Comparison of ENCODE assay signal across 19 cellular contexts in genomic region chr7:95433129-95433528, GRCh38. TPM values are rescaled to one million over a fixed set of nuclear protein-coding genes. Genes with fewer than 3 reads are reported as not detected.
DNase-seq lines count a peak whose midpoint lies in the region; ATAC-seq, FAIRE-seq and TF ChIP-seq lines count a peak whose summit lies in the region.
"Had no signal": no experiment of that assay in that cellular context is flagged by ENCODE, and none has a peak within 500 bp of the region (broad histone marks: within the 10 kb centered on the region; RNA-seq: fewer than 3 reads in every experiment).

No MANE protein-coding gene starts in this region.

- BruUV-seq in Caco-2 (replicated peaks; lab: Mats Ljungman, UMichigan) (no TSS peak), K562 (replicated peaks; lab: Mats Ljungman, UMichigan) (no TSS peak)

- no peaks in the 10 kb centered on the region for H3K9me3 ChIP-seq in Caco-2
- no peaks in the 10 kb centered on the region for H3K9me3 ChIP-seq in K562 (replicated peaks; ENCODE audit: control insufficient read depth, insufficient read depth, low read depth, low read length)
- no peaks in the 10 kb centered on the region for H3K9me3 ChIP-seq in liver (ENCODE audit: control insufficient read depth in 4 of 4, low read length in 3 of 4)
- no peaks in the 10 kb centered on the region for H3K9me3 ChIP-seq in smooth muscle cell (replicated peaks; ENCODE audit: low read depth)
- no peaks in the 10 kb centered on the region for H3K9me3 ChIP-seq in pancreas
- H3K9me3 ChIP-seq: Peyer's patch, SJSA1 had no signal

- CTCF ChIA-PET in Caco-2 (lab: Charles Lee) (no interaction called here), K562 (lab: Yijun Ruan, JAX; ENCODE audit: low intra/inter-chr PET ratio) (no interaction called here)

- no peak for ATAC-seq in K562
- no peak for ATAC-seq in pancreas

- no peak for TF ChIP-seq POLR2A in K562 (conservative IDR thresholded peaks at IDR 0.05)

- no peaks in the 10 kb centered on the region for H3K27me3 Mint-ChIP-seq in Caco-2 (ENCODE audit: insufficient read depth, unreplicated experiment)

- no peak for DNase-seq in Caco-2
- DNase-seq in K562 (ENCODE audit: extremely low read depth in 1 of 4, low spot score in 3 of 4): no peak
- DNase-seq in smooth muscle cell (lab: John Stamatoyannopoulos, UW; ENCODE audit: unreplicated experiment): no peak
- DNase-seq in NCI-H2196 (lab: John Stamatoyannopoulos, UW; ENCODE audit: unreplicated experiment): no peak
- no peak for DNase-seq in pons (ENCODE audit: low spot score)
- no peak for DNase-seq in pancreas
- DNase-seq: ACHN, DMS 273 treated with DMSO at 0.1 percent for 48 hours, DND-41, H7, NCI-H1105, NCI-H1694, NCI-H2081 treated with DMSO at 0.1 percent for 48 hours, Peyer's patch had no signal

- intact Hi-C loops in Caco-2 (cut with micrococcal nuclease; ENCODE audit: unreplicated experiment): no loop called here
- intact Hi-C loops in K562 (cut with micrococcal nuclease): no loop called here
- intact Hi-C loops in pancreas (cut with DNase I): no loop called here

- H3K27ac ChIP-seq in K562 (ENCODE audit: extremely low read depth, low read depth, low read length) (no peak overlapping the region), liver (ENCODE audit: low read depth in 1 of 2, low read length in 2 of 2) (peak overlapping the region; percentile 51 to 99), smooth muscle cell (ENCODE audit: low read depth) (no peak overlapping the region), pancreas (no peak overlapping the region)
- H3K27ac ChIP-seq: Peyer's patch, SJSA1 had no signal

- H3K4me3 Mint-ChIP-seq in Caco-2 (ENCODE audit: unreplicated experiment): no peak overlapping the region
- H3K4me3 Mint-ChIP-seq: CD14-positive monocyte had no signal

- H3K27ac Mint-ChIP-seq in Caco-2 (ENCODE audit: unreplicated experiment): peak overlapping the region; percentile 95
- H3K27ac Mint-ChIP-seq: CD14-positive monocyte had no signal

- H3K4me1 Mint-ChIP-seq in Caco-2 (ENCODE audit: low read depth, unreplicated experiment): peaks cover 14% of the 10 kb centered on the region

- POLR2A ChIA-PET in Caco-2 (lab: Charles Lee) (interaction anchor here (2.9 kb wide), 1 partner anchor 37 kb away, joined by 12 read pairs; the partner anchor contains the start of gene PON3), K562 (lab: Yijun Ruan, JAX) (no interaction called here)

- H3K4me1 ChIP-seq in Caco-2 (peaks cover 30% of the 10 kb centered on the region), K562 (replicated peaks in 1 of 2; ENCODE audit: control insufficient read depth in 2 of 2, insufficient read depth in 2 of 2, low read length in 2 of 2) (peaks cover 9 to 10% of the 10 kb centered on the region in 2 experiments; a peak in 4 of 5 replicates), liver (ENCODE audit: control insufficient read depth in 4 of 4, insufficient read depth in 4 of 4, low read length in 3 of 4) (peaks cover 12 to 38% (median 25%) of the 10 kb centered on the region in 4 donors), smooth muscle cell (ENCODE audit: low read depth) (peaks cover 5% of the 10 kb centered on the region), pancreas (no peaks in the 10 kb centered on the region)

- TF ChIP-seq RAD21 in K562 (CRISPR knock-in tag; conservative IDR thresholded peaks at IDR 0.05 in 1 of 2, IDR thresholded peaks at IDR 0.05 in 1 of 2) (no peak), liver (IDR thresholded peaks at IDR 0.05) (no peak)

- no peak overlapping the region for H3K4me3 ChIP-seq in Caco-2 (ENCODE audit: low read depth, low read length)
- H3K4me3 ChIP-seq in K562: no peak overlapping the region
- H3K4me3 ChIP-seq in liver (ENCODE audit: low read depth in 1 of 3, low read length in 3 of 3): no peak overlapping the region
- H3K4me3 ChIP-seq in smooth muscle cell: no peak overlapping the region
- H3K4me3 ChIP-seq in pancreas: no peak overlapping the region
- H3K4me3 ChIP-seq: SJSA1 had no signal

- peaks cover 29% of the 10 kb centered on the region for H3K36me3 Mint-ChIP-seq in Caco-2 (ENCODE audit: insufficient read depth, unreplicated experiment)

- H3K9me1 ChIP-seq in K562 (ENCODE audit: control insufficient read depth, insufficient read depth, low read length): no peaks in the 10 kb centered on the region

- WGBS in K562 (ENCODE audit: insufficient coverage, low coverage, missing lambda C conversion rate): 33% methylated on average over 1 of the region's 1 CpG
- 98% methylated on average over 1 of the region's 1 CpG for WGBS in liver
- WGBS in smooth muscle cell (ENCODE audit: low lambda C conversion rate): 100% methylated on average over 1 of the region's 1 CpG
- WGBS in pancreas, 2 donors: 87 to 90% methylated on average over 1 of the region's 1 CpG

- in situ Hi-C loops in K562 (cut with MboI): no loop called here

- H3F3A ChIP-seq in smooth muscle cell (ENCODE audit: low read depth): peaks cover 10% of the 10 kb centered on the region

- H3K4me2 ChIP-seq in K562 (ENCODE audit: insufficient read depth, low read length) (0 out of 2 replicates have a peak overlapping the region, but pooled peaks have one; percentile 77), smooth muscle cell (peak overlapping the region; percentile 88)

- no peak for TF ChIP-seq CTCF in Caco-2 (IDR thresholded peaks at IDR 0.05; ENCODE audit: insufficient read depth in 1 of 2, low read depth in 1 of 2, low read length in 1 of 2, severe bottlenecking in 1 of 2, unreplicated experiment in 1 of 2)
- TF ChIP-seq CTCF in K562 (IDR thresholded peaks at IDR 0.05 in 2 of 3, conservative IDR thresholded peaks at IDR 0.05 in 1 of 3; ENCODE audit: insufficient read depth in 2 of 3, low read depth in 1 of 3, low read length in 3 of 3): no peak
- no peak for TF ChIP-seq CTCF in liver (IDR thresholded peaks at IDR 0.05; ENCODE audit: low read depth, low read length, missing input control)
- no peak for TF ChIP-seq CTCF in smooth muscle cell (IDR thresholded peaks at IDR 0.05; ENCODE audit: borderline replicate concordance, insufficient read depth, poor library complexity, severe bottlenecking)
- TF ChIP-seq CTCF in pancreas (IDR thresholded peaks at IDR 0.05): no peak

- H3K36me3 ChIP-seq in Caco-2 (ENCODE audit: control insufficient read depth, insufficient read depth, low read length): 0 out of 2 replicates have a peak, but pooled peaks cover 1% of the 10 kb centered on the region
- no peaks in the 10 kb centered on the region; the same call in 2 of the 3 replicates for H3K36me3 ChIP-seq in K562 (ENCODE audit: control insufficient read depth, insufficient read depth, low read length)
- H3K36me3 ChIP-seq in liver (ENCODE audit: control insufficient read depth in 4 of 4, insufficient read depth in 3 of 4, low read depth in 1 of 4, low read length in 3 of 4): no peaks in the 10 kb centered on the region
- no peaks in the 10 kb centered on the region for H3K36me3 ChIP-seq in smooth muscle cell (ENCODE audit: low read depth)
- H3K36me3 ChIP-seq in pancreas: no peaks in the 10 kb centered on the region
- H3K36me3 ChIP-seq: Peyer's patch had no signal

- no peak overlapping the region for H3K9ac ChIP-seq in K562 (ENCODE audit: insufficient read depth in 1 of 2, low read depth in 2 of 2, low read length in 2 of 2)
- H3K9ac ChIP-seq in liver (ENCODE audit: low read depth in 1 of 2, low read length in 2 of 2): no peak overlapping the region
- no peak overlapping the region for H3K9ac ChIP-seq in smooth muscle cell (ENCODE audit: low read depth)

- H3K27me3 ChIP-seq in Caco-2 (replicated peaks; ENCODE audit: control insufficient read depth, insufficient read depth, low read length) (no peaks in the 10 kb centered on the region), K562 (ENCODE audit: control insufficient read depth in 2 of 2, insufficient read depth in 2 of 2, low read length in 2 of 2) (no peaks in the 10 kb centered on the region), liver (ENCODE audit: control insufficient read depth in 4 of 4, insufficient read depth in 4 of 4, low read length in 3 of 4) (no peaks in the 10 kb centered on the region), smooth muscle cell (ENCODE audit: low read depth) (no peaks in the 10 kb centered on the region), pancreas (no peaks in the 10 kb centered on the region)
- H3K27me3 ChIP-seq: Peyer's patch, SJSA1 had no signal

- H4K20me1 ChIP-seq in K562 (replicated peaks; ENCODE audit: control insufficient read depth, insufficient read depth, low read length) (no peaks in the 10 kb centered on the region), smooth muscle cell (ENCODE audit: low read depth) (no peaks in the 10 kb centered on the region)

- FAIRE-seq in K562 (lab: Jason Lieb, UNC): no peak
- no peak for FAIRE-seq in pancreas (lab: Jason Lieb, UNC)

- H2AFZ ChIP-seq in K562 (ENCODE audit: low read depth, low read length): no peak overlapping the region
- H2AFZ ChIP-seq in smooth muscle cell (ENCODE audit: low read depth): no peak overlapping the region

- no peak for TF ChIP-seq EP300 in K562 (IDR thresholded peaks at IDR 0.05; ENCODE audit: low read length)

- no peaks in the 10 kb centered on the region for H3K9me3 Mint-ChIP-seq in Caco-2 (ENCODE audit: unreplicated experiment)

- H3K79me2 ChIP-seq in K562 (ENCODE audit: control insufficient read depth, insufficient read depth, low read length): peaks cover 9% of the 10 kb centered on the region
- peaks cover 61% of the 10 kb centered on the region for H3K79me2 ChIP-seq in smooth muscle cell (ENCODE audit: low read depth)

RNA-seq across cellular contexts. Expression of gene PON2, which starts 1.7 kb away (rescaled TPM):
- total RNA-seq in Caco-2 (2022): 140 and 141 TPM in 2 replicates
- 26.9 and 76.6 TPM in 2 replicates for total RNA-seq in K562 (2011; cell fraction: chromatin; rRNA removed; ENCODE audit: low replicate concordance)
- 18.2 and 21.1 TPM in 2 replicates for total RNA-seq in K562 (2011; cell fraction: nucleolus; rRNA removed)
- 48.1 and 70.0 TPM in 2 replicates for total RNA-seq in K562 (2011; cell fraction: nucleoplasm; rRNA removed)
- 15.8 and 15.9 TPM in 2 replicates for total RNA-seq in K562 (2014; rRNA removed)
- total RNA-seq in K562 (2014; rRNA removed; fragmentation: Illumina TruSeq; extraction: Trizol): 21.4 and 21.9 TPM in 2 replicates
- total RNA-seq in K562 (2015; rRNA removed; fragmentation: Illumina TruSeq; extraction: Trizol): 23.8 and 29.3 TPM in 2 replicates
- total RNA-seq in K562 (2021): 14.6 and 16.7 TPM in 2 replicates
- polyA plus RNA-seq in K562 (2011; rRNA removed): 13.0 and 30.1 TPM in 2 replicates
- 7.5 and 8.6 TPM in 2 replicates for polyA plus RNA-seq in K562 (2011; cell fraction: cytosol; rRNA removed)
- polyA plus RNA-seq in K562 (2011; cell fraction: nucleus; rRNA removed): 22.3 and 43.1 TPM in 2 replicates
- polyA plus RNA-seq in K562 (2012): 13.0 and 16.1 TPM in 2 replicates
- polyA plus RNA-seq in K562 (2014; fragmentation: Illumina TruSeq; extraction: Trizol): 19.4 and 23.7 TPM in 2 replicates
- 10 to 100 TPM in 1 of 2 experiments, 1 to 10 TPM in 1; 8.5 to 10.4 TPM for polyA plus RNA-seq in K562 (2014; fragmentation: Nextera tagmentation; extraction: Ambion mirVana)
- 21.5 and 25.1 TPM in 2 replicates for polyA plus RNA-seq in K562 (2014; rRNA removed)
- 6.0 and 18.4 TPM in 2 replicates for polyA minus RNA-seq in K562 (2011; rRNA and poly(A)+ RNA removed)
- 3.2 and 10.2 TPM in 2 replicates for polyA minus RNA-seq in K562 (2011; cell fraction: cytosol; rRNA and poly(A)+ RNA removed)
- 9.7 and 24.1 TPM in 2 replicates for polyA minus RNA-seq in K562 (2011; cell fraction: nucleus; rRNA and poly(A)+ RNA removed)
- total RNA-seq in liver: 100 to 1,000 TPM; 145 to 193 TPM
- 100 to 1,000 TPM in 1 of 2 donors, 10 to 100 TPM in 1; 99.1 to 276 TPM for polyA plus RNA-seq in liver
- 116 and 121 TPM in 2 replicates for total RNA-seq in smooth muscle cell
- polyA plus RNA-seq in smooth muscle cell: 74.7 and 97.1 TPM in 2 replicates
- 10 to 100 TPM; 10.5 to 36.2 (median 17.6) TPM for total RNA-seq in pancreas
- polyA plus RNA-seq in pancreas: 10 to 100 TPM; 20.5 to 48.3 TPM

RNA-seq across cellular contexts. Expression of gene PON3, which starts 37.0 kb away (rescaled TPM):
- total RNA-seq in Caco-2 (2022) (13.4 and 15.0 TPM in 2 replicates), K562 (2014; rRNA removed) (not detected in 2 replicates), K562 (2014; rRNA removed; fragmentation: Illumina TruSeq; extraction: Trizol) (not detected in 2 replicates), K562 (2015; rRNA removed; fragmentation: Illumina TruSeq; extraction: Trizol) (0.18 TPM in 1 of 2 replicates, not detected in the other), K562 (2021) (not detected in 2 replicates), liver (100 to 1,000 TPM in 1 of 2 donors, 10 to 100 TPM in 1; 60.0 to 256 TPM), smooth muscle cell (0.13 TPM in 1 of 2 replicates, not detected in the other), pancreas (1 to 10 TPM; 2.4 to 5.5 (median 3.3) TPM)
- not detected in 2 replicates for total RNA-seq in K562 (2011; cell fraction: chromatin; rRNA removed; ENCODE audit: low replicate concordance)
- total RNA-seq in K562 (2011; cell fraction: nucleolus; rRNA removed): 0.39 TPM in 1 of 2 replicates, not detected in the other
- not detected in 2 replicates for total RNA-seq in K562 (2011; cell fraction: nucleoplasm; rRNA removed)
- polyA plus RNA-seq in K562 (2011; rRNA removed) (0.38 TPM in 1 of 2 replicates, not detected in the other), K562 (2014; fragmentation: Illumina TruSeq; extraction: Trizol) (not detected in 2 replicates), K562 (2014; fragmentation: Nextera tagmentation; extraction: Ambion mirVana) (under 1 TPM in 1 of 2 experiments, not detected in 1; 0.15 TPM), K562 (2014; rRNA removed) (not detected in 2 replicates), liver (100 to 1,000 TPM; 237 to 476 TPM), smooth muscle cell (not detected in 2 replicates), pancreas (1 to 10 TPM; 5.8 to 9.3 TPM)
- not detected in 2 replicates for polyA plus RNA-seq in K562 (2011; cell fraction: cytosol; rRNA removed)
- not detected in 2 replicates for polyA plus RNA-seq in K562 (2011; cell fraction: nucleus; rRNA removed)
- 0.08 TPM in 1 of 2 replicates, not detected in the other for polyA plus RNA-seq in K562 (2012)
- polyA minus RNA-seq in K562 (2011; rRNA and poly(A)+ RNA removed): 0.21 TPM in 1 of 2 replicates, not detected in the other
- polyA minus RNA-seq in K562 (2011; cell fraction: cytosol; rRNA and poly(A)+ RNA removed): not detected in 2 replicates
- 0.11 and 0.13 TPM in 2 replicates for polyA minus RNA-seq in K562 (2011; cell fraction: nucleus; rRNA and poly(A)+ RNA removed)
- total RNA-seq: G401, H7, LHCN-M2, SJSA1 had no signal
- polyA plus RNA-seq: CD14-positive monocyte had no signal

RNA-seq across cellular contexts. Expression of gene ASB4, which starts 52.6 kb away (rescaled TPM):
- total RNA-seq in Caco-2 (2022) (not detected in 2 replicates), K562 (2014; rRNA removed) (not detected in 2 replicates), K562 (2014; rRNA removed; fragmentation: Illumina TruSeq; extraction: Trizol) (not detected in 2 replicates), K562 (2015; rRNA removed; fragmentation: Illumina TruSeq; extraction: Trizol) (0.07 and 0.08 TPM in 2 replicates), K562 (2021) (not detected in 2 replicates), liver (under 1 TPM; 0.09 to 0.50 TPM), smooth muscle cell (not detected in 2 replicates), pancreas (1 to 10 TPM in 1 of 6 donors, under 1 TPM in 5; 0.16 to 1.1 (median 0.53) TPM)
- total RNA-seq in K562 (2011; cell fraction: chromatin; rRNA removed; ENCODE audit: low replicate concordance): not detected in 2 replicates
- total RNA-seq in K562 (2011; cell fraction: nucleolus; rRNA removed): not detected in 2 replicates
- total RNA-seq in K562 (2011; cell fraction: nucleoplasm; rRNA removed): not detected in 2 replicates
- polyA plus RNA-seq in K562 (2011; rRNA removed) (0.03 TPM in 1 of 2 replicates, not detected in the other), K562 (2014; fragmentation: Illumina TruSeq; extraction: Trizol) (not detected in 2 replicates), K562 (2014; fragmentation: Nextera tagmentation; extraction: Ambion mirVana) (not detected), K562 (2014; rRNA removed) (not detected in 2 replicates), liver (1 to 10 TPM in 1 of 2 donors, under 1 TPM in 1; 0.27 to 1.1 TPM), smooth muscle cell (not detected in 2 replicates), pancreas (1 to 10 TPM in 1 of 2 donors, under 1 TPM in 1; 0.30 to 1.9 TPM)
- not detected in 2 replicates for polyA plus RNA-seq in K562 (2011; cell fraction: cytosol; rRNA removed)
- polyA plus RNA-seq in K562 (2011; cell fraction: nucleus; rRNA removed): not detected in 2 replicates
- polyA plus RNA-seq in K562 (2012): 0.07 TPM in 1 of 2 replicates, not detected in the other
- not detected in 2 replicates for polyA minus RNA-seq in K562 (2011; rRNA and poly(A)+ RNA removed)
- not detected in 2 replicates for polyA minus RNA-seq in K562 (2011; cell fraction: cytosol; rRNA and poly(A)+ RNA removed)
- polyA minus RNA-seq in K562 (2011; cell fraction: nucleus; rRNA and poly(A)+ RNA removed): not detected in 2 replicates
- total RNA-seq: G401, H7, SJSA1 had no signal
- polyA plus RNA-seq: CD14-positive monocyte had no signal

Comparison
In these comparisons a context has a peak if more than half of its experiments do, and no peak if none do; other contexts are left out.
1. H3K27ac ChIP-seq: peak in liver (2 of 2); none in K562 (single experiment), smooth muscle cell (single experiment) and pancreas (0 of 4).